In the genomic region with DNA sequence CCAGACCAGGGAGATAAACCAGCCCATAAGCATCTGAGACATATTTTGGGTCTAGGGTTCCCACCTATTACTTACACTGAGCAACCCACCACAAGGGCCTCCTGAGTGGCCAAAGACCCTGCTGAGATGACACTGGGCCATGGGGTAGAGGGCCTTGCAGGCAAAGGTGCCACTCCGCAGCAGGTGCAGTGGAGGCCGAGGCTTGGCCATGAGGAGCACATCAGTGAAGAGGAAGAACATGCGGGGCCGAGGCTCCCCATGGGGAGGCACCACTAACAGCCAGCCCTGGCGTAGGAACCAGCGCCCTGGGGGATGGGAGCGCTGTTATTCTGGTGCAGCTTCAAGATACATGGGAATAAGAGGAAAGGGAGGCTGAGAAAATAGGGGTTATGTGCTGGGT, we compare ENCODE assay signal across 1 cellular context.
TF ChIP-seq lines count a peak whose summit lies in the region.

No MANE protein-coding gene starts in this region.

TF ChIP-seq in SK-N-SH, 30 proteins besides CTCF, POLR2A, EP300 and RAD21:
- TF ChIP-seq, protein P1, sequence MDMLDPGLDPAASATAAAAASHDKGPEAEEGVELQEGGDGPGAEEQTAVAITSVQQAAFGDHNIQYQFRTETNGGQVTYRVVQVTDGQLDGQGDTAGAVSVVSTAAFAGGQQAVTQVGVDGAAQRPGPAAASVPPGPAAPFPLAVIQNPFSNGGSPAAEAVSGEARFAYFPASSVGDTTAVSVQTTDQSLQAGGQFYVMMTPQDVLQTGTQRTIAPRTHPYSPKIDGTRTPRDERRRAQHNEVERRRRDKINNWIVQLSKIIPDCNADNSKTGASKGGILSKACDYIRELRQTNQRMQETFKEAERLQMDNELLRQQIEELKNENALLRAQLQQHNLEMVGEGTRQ (IDR thresholded peaks at IDR 0.05; ENCODE audit: borderline replicate concordance, low read depth, low read length), result no peak
- TF ChIP-seq SMC3 (IDR thresholded peaks at IDR 0.05; ENCODE audit: low read depth, low read length) (no peak), TCF12 (IDR thresholded peaks at IDR 0.05) (no peak), GABPA (IDR thresholded peaks at IDR 0.05; ENCODE audit: low read depth) (no peak), MXI1 (IDR thresholded peaks at IDR 0.05; ENCODE audit: low read depth, low read length) (no peak), FOSL2 (IDR thresholded peaks at IDR 0.05; ENCODE audit: borderline replicate concordance, low read depth) (no peak), GATA2 (CRISPR knock-in tag; IDR thresholded peaks at IDR 0.05) (no peak), FOXM1 (IDR thresholded peaks at IDR 0.05; ENCODE audit: low read depth) (no peak), FOXJ3 (CRISPR knock-in tag; IDR thresholded peaks at IDR 0.05) (no peak), CHD2 (IDR thresholded peaks at IDR 0.05; ENCODE audit: low read length, partially characterized antibody) (no peak), NFIC (IDR thresholded peaks at IDR 0.05; ENCODE audit: borderline replicate concordance) (no peak), NRF1 (IDR thresholded peaks at IDR 0.05; ENCODE audit: low read depth, low read length) (no peak), EZH2phosphoT487 (IDR thresholded peaks at IDR 0.05; ENCODE audit: borderline replicate concordance, low read depth) (no peak), POLR2AphosphoS5 (IDR thresholded peaks at IDR 0.05; ENCODE audit: low read depth, low read length) (no peak)
- TF ChIP-seq, protein P2, sequence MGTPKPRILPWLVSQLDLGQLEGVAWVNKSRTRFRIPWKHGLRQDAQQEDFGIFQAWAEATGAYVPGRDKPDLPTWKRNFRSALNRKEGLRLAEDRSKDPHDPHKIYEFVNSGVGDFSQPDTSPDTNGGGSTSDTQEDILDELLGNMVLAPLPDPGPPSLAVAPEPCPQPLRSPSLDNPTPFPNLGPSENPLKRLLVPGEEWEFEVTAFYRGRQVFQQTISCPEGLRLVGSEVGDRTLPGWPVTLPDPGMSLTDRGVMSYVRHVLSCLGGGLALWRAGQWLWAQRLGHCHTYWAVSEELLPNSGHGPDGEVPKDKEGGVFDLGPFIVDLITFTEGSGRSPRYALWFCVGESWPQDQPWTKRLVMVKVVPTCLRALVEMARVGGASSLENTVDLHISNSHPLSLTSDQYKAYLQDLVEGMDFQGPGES (IDR thresholded peaks at IDR 0.05; ENCODE audit: low read depth, low read length), result no peak
